Comparison of ENCODE assay signal across 28 cellular contexts in genomic region chr13:110850840-110851239, GRCh38.
"Had no signal": no experiment of that assay in that cellular context is flagged by ENCODE, and none has a peak within 500 bp of the region (broad histone marks: within the 10 kb centered on the region; RNA-seq: fewer than 3 reads in every experiment).

No MANE protein-coding gene starts in this region.

- H3K4me3 Mint-ChIP-seq: activated CD4-positive, alpha-beta memory T cell treated with anti-CD3 and anti-CD28 coated beads for 36 hours; activated CD4-positive, alpha-beta T cell treated with anti-CD3 and anti-CD28 coated beads, Interleukin-2, amount 10 ng/mL, durations not matched to agents 24 days and 14 days; activated naive CD4-positive, alpha-beta T cell treated with anti-CD3 and anti-CD28 coated beads, Interleukin-2, amount 10 ng/mL, durations not matched to agents 7 days and 5 days; immature natural killer cell; naive thymus-derived CD4-positive, alpha-beta T cell; neural crest cell; stimulated activated memory B cell treated with anti-CD40 and anti-IgM and Interleukin-4, amounts not matched to agents 10 μg/mL and 1 μg/mL and 100 μg/mL, for 72 hours; stimulated activated naive CD8-positive, alpha-beta T cell treated with anti-CD3 and anti-CD28 coated beads, Interleukin-15, amount 100 ng/mL, for 72 hours had no signal

- H3K36me3 ChIP-seq: brain microvascular endothelial cell, right atrium auricular region, upper lobe of left lung had no signal

- H3K27ac Mint-ChIP-seq: activated CD4-positive, alpha-beta memory T cell treated with anti-CD3 and anti-CD28 coated beads for 36 hours; activated CD4-positive, alpha-beta T cell treated with anti-CD3 and anti-CD28 coated beads, Interleukin-2, amount 10 ng/mL, durations not matched to agents 24 days and 14 days; activated naive CD4-positive, alpha-beta T cell treated with anti-CD3 and anti-CD28 coated beads, Interleukin-2, amount 10 ng/mL, durations not matched to agents 7 days and 5 days; immature natural killer cell; naive thymus-derived CD4-positive, alpha-beta T cell; stimulated activated memory B cell treated with anti-CD40 and anti-IgM and Interleukin-4, amounts not matched to agents 10 μg/mL and 1 μg/mL and 100 μg/mL, for 72 hours; stimulated activated naive CD8-positive, alpha-beta T cell treated with anti-CD3 and anti-CD28 coated beads, Interleukin-15, amount 100 ng/mL, for 72 hours had no signal

- DNase-seq: activated CD4-positive, alpha-beta memory T cell treated with anti-CD3 and anti-CD28 coated beads for 36 hours; activated CD4-positive, alpha-beta T cell treated with anti-CD3 and anti-CD28 coated beads, Interleukin-2, amount 10 ng/mL, durations not matched to agents 24 days and 14 days; activated CD4-positive, CD25-positive, alpha-beta regulatory T cell treated with anti-CD3 and anti-CD28 coated beads, Interleukin-2, amount 50 U/mL, for 72 hours; activated CD8-positive, alpha-beta memory T cell treated with anti-CD3 and anti-CD28 coated beads, Interleukin-2, amount 50 U/mL, for 4 hours; activated gamma-delta T cell; activated naive CD4-positive, alpha-beta T cell treated with anti-CD3 and anti-CD28 coated beads, Interleukin-2, amount 10 ng/mL, durations not matched to agents 7 days and 5 days; activated T-cell treated with anti-CD3 and anti-CD28 coated beads, Interleukin-2, amount 50 U/mL, for 1 hour; amniotic stem cell; brain microvascular endothelial cell; cortex of kidney; foreskin fibroblast; head of caudate nucleus; hippocampal formation; immature natural killer cell; midbrain; naive thymus-derived CD4-positive, alpha-beta T cell; occipital lobe; stimulated activated CD4-positive, alpha-beta T cell treated with anti-CD3 and anti-CD28 coated beads, Interleukin-1b, Interleukin-23, amount 100 ng/mL, for 48 hours; stimulated activated CD4-positive, alpha-beta T cell treated with anti-CD3 and anti-CD28 coated beads, Interleukin-4, amount 100 ng/mL, for 4 hours; stimulated activated CD8-positive, alpha-beta memory T cell treated with anti-CD3 and anti-CD28 coated beads, Interleukin-4, amount 100 ng/mL, for 48 hours; stimulated activated naive CD8-positive, alpha-beta T cell treated with anti-CD3 and anti-CD28 coated beads, Interleukin-15, amount 100 ng/mL, for 72 hours; substantia nigra; upper lobe of left lung had no signal

- FAIRE-seq: astrocyte had no signal

- H3K9me3 Mint-ChIP-seq: activated CD4-positive, alpha-beta memory T cell treated with anti-CD3 and anti-CD28 coated beads for 36 hours; activated CD4-positive, alpha-beta T cell treated with anti-CD3 and anti-CD28 coated beads, Interleukin-2, amount 10 ng/mL, durations not matched to agents 24 days and 14 days; immature natural killer cell; stimulated activated memory B cell treated with anti-CD40 and anti-IgM and Interleukin-4, amounts not matched to agents 10 μg/mL and 1 μg/mL and 100 μg/mL, for 72 hours had no signal

- H3K27me3 ChIP-seq: brain microvascular endothelial cell, right atrium auricular region, upper lobe of left lung had no signal

- H3K4me1 ChIP-seq: right atrium auricular region, upper lobe of left lung had no signal

- H3K36me3 Mint-ChIP-seq: activated CD4-positive, alpha-beta memory T cell treated with anti-CD3 and anti-CD28 coated beads for 36 hours; activated naive CD4-positive, alpha-beta T cell treated with anti-CD3 and anti-CD28 coated beads, Interleukin-2, amount 10 ng/mL, durations not matched to agents 7 days and 5 days; immature natural killer cell; naive thymus-derived CD4-positive, alpha-beta T cell; stimulated activated memory B cell treated with anti-CD40 and anti-IgM and Interleukin-4, amounts not matched to agents 10 μg/mL and 1 μg/mL and 100 μg/mL, for 72 hours had no signal

- H3K27ac ChIP-seq: brain microvascular endothelial cell, right atrium auricular region, upper lobe of left lung had no signal

- H3K9me3 ChIP-seq: right atrium auricular region, upper lobe of left lung had no signal

- H3K4me3 ChIP-seq: right atrium auricular region, smooth muscle cell, upper lobe of left lung had no signal

- H3K4me1 Mint-ChIP-seq: activated CD4-positive, alpha-beta T cell treated with anti-CD3 and anti-CD28 coated beads, Interleukin-2, amount 10 ng/mL, durations not matched to agents 24 days and 14 days; activated naive CD4-positive, alpha-beta T cell treated with anti-CD3 and anti-CD28 coated beads, Interleukin-2, amount 10 ng/mL, durations not matched to agents 7 days and 5 days; stimulated activated memory B cell treated with anti-CD40 and anti-IgM and Interleukin-4, amounts not matched to agents 10 μg/mL and 1 μg/mL and 100 μg/mL, for 72 hours had no signal
